In genomic region chr17:44353656-44354331, GRCh38 we compare ENCODE assay signal across 8 cellular contexts. TPM values are rescaled to one million over a fixed set of nuclear protein-coding genes. Genes with fewer than 3 reads are reported as not detected.
DNase-seq lines count a peak whose midpoint lies in the region; ATAC-seq, FAIRE-seq and TF ChIP-seq lines count a peak whose summit lies in the region.

No MANE protein-coding gene starts in this region.

- POLR2A ChIA-PET in activated B cell treated with CpG ODN at 0.5 μM for 24 hours (lab: Charles Lee), result interaction anchor here (0.8 to 2.8 kb wide), 13 partner anchors 8 to 370 kb away, joined by 3 to 25 read pairs (median 5); partner anchors contain the start of genes ATXN7L3, TMUB2 and UBTF

- H3K27ac Mint-ChIP-seq in activated B cell treated with CpG ODN at 0.5 μM for 24 hours, result no peak overlapping the region

- H3K4me1 ChIP-seq in heart left ventricle, result peaks cover 0 to 7% (median 0%) of the 10 kb centered on the region in 12 donors
- no peaks in the 10 kb centered on the region for H3K4me1 ChIP-seq in small intestine (ENCODE audit: control insufficient read depth in 2 of 2, insufficient read depth in 1 of 2, low read depth in 1 of 2, low read length in 1 of 2)

- H3K9me3 Mint-ChIP-seq in activated B cell treated with CpG ODN at 0.5 μM for 24 hours, result no peaks in the 10 kb centered on the region

- no peaks in the 10 kb centered on the region for H3K9me3 ChIP-seq in heart left ventricle
- H3K9me3 ChIP-seq in small intestine (ENCODE audit: control insufficient read depth, low read depth), result no peaks in the 10 kb centered on the region

- intact Hi-C loops in activated B cell treated with CpG ODN at 0.5 μM for 24 hours (cut with micrococcal nuclease), result loop anchor here (1.0 to 5.0 kb wide), 4 partner anchors 8 to 212 kb away; partner anchors contain the start of genes GRN and HROB
- intact Hi-C loops in heart left ventricle (cut with DNase I), result no loop called here

- ATAC-seq in activated B cell treated with CpG ODN at 0.5 μM for 24 hours (ENCODE audit: low read depth), result peak; percentile 4
- ATAC-seq in heart left ventricle, result peak in 2 of 4 donors; percentile 11 to 41
- no peak for ATAC-seq in HG02588 (IDR thresholded peaks at IDR 0.05; ENCODE audit: unreplicated experiment)
- ATAC-seq in HG03439 (IDR thresholded peaks at IDR 0.05; ENCODE audit: unreplicated experiment), result no peak

- peaks cover 37% of the 10 kb centered on the region for H3K36me3 Mint-ChIP-seq in activated B cell treated with CpG ODN at 0.5 μM for 24 hours (ENCODE audit: low read depth)

- DNase-seq in GM12891 (ENCODE audit: insufficient read length, low spot score), result no peak
- DNase-seq in activated B cell treated with CpG ODN at 0.5 μM for 24 hours, result no peak
- peak in 1 of 5 donors; percentile 74 for DNase-seq in heart left ventricle
- DNase-seq in small intestine, result peak; percentile 20
- DNase-seq in DMS79 treated with DMSO at 0.1 percent for 48 hours (lab: John Stamatoyannopoulos, UW), result no peak
- no peak for DNase-seq in occipital lobe (lab: John Stamatoyannopoulos, UW)

- peaks cover 26% of the 10 kb centered on the region for H3K4me1 Mint-ChIP-seq in activated B cell treated with CpG ODN at 0.5 μM for 24 hours

- TF ChIP-seq POLR2A in GM12891 (IDR thresholded peaks at IDR 0.05; ENCODE audit: low read depth, low read length) (no peak), heart left ventricle (IDR thresholded peaks at IDR 0.05) (no peak)

- WGBS in heart left ventricle, 4 donors, result 26 to 54% (median 40%) methylated on average over 51 to 101 of the region's 101 CpGs
- WGBS in small intestine, 3 donors, result 10 to 29% (median 14%) methylated on average over 64 to 101 of the region's 101 CpGs

- H3K4me3 ChIP-seq in heart left ventricle, result peak overlapping the region in 10 of 12 donors; percentile 23 to 58 (median 48)
- peak overlapping the region; percentile 18 to 54 for H3K4me3 ChIP-seq in small intestine (ENCODE audit: low read depth in 1 of 2, low read length in 2 of 2)

- peaks cover 0 to 43% (median 31%) of the 10 kb centered on the region in 9 donors for H3K36me3 ChIP-seq in heart left ventricle
- peaks cover 2 to 4% of the 10 kb centered on the region in 2 donors for H3K36me3 ChIP-seq in small intestine (ENCODE audit: control insufficient read depth in 2 of 2, insufficient read depth in 2 of 2, low read length in 2 of 2)

- H3K27me3 ChIP-seq in heart left ventricle, result no peaks in the 10 kb centered on the region
- no peaks in the 10 kb centered on the region for H3K27me3 ChIP-seq in small intestine (ENCODE audit: control insufficient read depth in 2 of 2, insufficient read depth in 2 of 2, low read length in 2 of 2)

- CTCF ChIA-PET in activated B cell treated with CpG ODN at 0.5 μM for 24 hours (lab: Charles Lee), result interaction anchor here (0.7 to 12.4 kb wide), 18 partner anchors 8 to 230 kb away, joined by 3 to 108 read pairs (median 4); partner anchors contain the start of genes FAM171A2, GRN, HDAC5 and SLC25A39

- TF ChIP-seq CTCF in activated B cell treated with CpG ODN at 0.5 μM for 24 hours (IDR thresholded peaks at IDR 0.05), result no peak
- no peak for TF ChIP-seq CTCF in heart left ventricle (IDR thresholded peaks at IDR 0.05)

- peak overlapping the region; percentile 46 for H3K4me3 Mint-ChIP-seq in activated B cell treated with CpG ODN at 0.5 μM for 24 hours

- H3K27ac ChIP-seq in heart left ventricle (peak overlapping the region in 4 of 12 donors; percentile 37 to 54 (median 40)), small intestine (ENCODE audit: low read depth in 1 of 2, low read length in 1 of 2) (no peak overlapping the region)

- H3K27me3 Mint-ChIP-seq in activated B cell treated with CpG ODN at 0.5 μM for 24 hours, result no peaks in the 10 kb centered on the region

- FAIRE-seq in GM12891 (lab: Jason Lieb, UNC), result peak; percentile 45
- no peak for FAIRE-seq in small intestine (lab: Jason Lieb, UNC)

TF ChIP-seq in GM12891, 5 proteins besides CTCF, POLR2A, EP300 and RAD21:
- TF ChIP-seq POU2F2 (IDR thresholded peaks at IDR 0.05; ENCODE audit: low read depth, low read length), result no peak
- TF ChIP-seq SPI1 (IDR thresholded peaks at IDR 0.05; ENCODE audit: low read depth, low read length), result no peak
- TF ChIP-seq TAF1 (IDR thresholded peaks at IDR 0.05; ENCODE audit: low read depth, low read length), result no peak
- TF ChIP-seq PAX5 (IDR thresholded peaks at IDR 0.05; ENCODE audit: insufficient read depth, low read length, severe bottlenecking), result no peak
- no peak for TF ChIP-seq POLR2AphosphoS5 (IDR thresholded peaks at IDR 0.05; ENCODE audit: low read depth, low read length)

RNA-seq across cellular contexts. Expression of gene GRN, which starts 8.7 kb away (rescaled TPM):
- 208 TPM for polyA plus RNA-seq in GM12891 (2012; ENCODE audit: low read depth, missing spikeins)
- total RNA-seq in activated B cell treated with CpG ODN at 0.5 μM for 24 hours, result 229 and 250 TPM in 2 replicates
- 100 to 1,000 TPM in 8 of 9 donors, 10 to 100 TPM in 1; 94.8 to 451 (median 196) TPM for total RNA-seq in heart left ventricle
- 100 to 1,000 TPM in 1 of 2 donors, 10 to 100 TPM in 1; 44.6 to 105 TPM for polyA plus RNA-seq in heart left ventricle
- polyA plus RNA-seq in small intestine, result 100 to 1,000 TPM in 1 of 3 donors, 10 to 100 TPM in 2; 82.3 to 137 (median 85.9) TPM
- total RNA-seq in occipital lobe, result 32.3 TPM

RNA-seq across cellular contexts. Expression of gene FAM171A2, which starts 9.9 kb away (rescaled TPM):
- 0.98 TPM for polyA plus RNA-seq in GM12891 (2012; ENCODE audit: low read depth, missing spikeins)
- total RNA-seq in activated B cell treated with CpG ODN at 0.5 μM for 24 hours, result 0.49 and 0.75 TPM in 2 replicates
- 1 to 10 TPM in 3 of 9 donors, under 1 TPM in 6; 0.40 to 2.1 (median 0.87) TPM for total RNA-seq in heart left ventricle
- polyA plus RNA-seq in heart left ventricle, result under 1 TPM; 0.42 to 0.51 TPM
- under 1 TPM in 1 of 3 donors, not detected in 2; 0.87 TPM for polyA plus RNA-seq in small intestine
- total RNA-seq in occipital lobe, result 60.8 TPM

RNA-seq across cellular contexts. Expression of gene SLC25A39, which starts 29.2 kb away (rescaled TPM):
- polyA plus RNA-seq in GM12891 (2012; ENCODE audit: low read depth, missing spikeins), result 111 TPM
- total RNA-seq in activated B cell treated with CpG ODN at 0.5 μM for 24 hours (119 and 129 TPM in 2 replicates), heart left ventricle (10 to 100 TPM; 37.2 to 78.5 (median 49.7) TPM), occipital lobe (22.5 TPM)
- polyA plus RNA-seq in heart left ventricle (10 to 100 TPM; 60.2 to 96.0 TPM), small intestine (100 to 1,000 TPM; 126 to 165 (median 153) TPM)

RNA-seq across cellular contexts. Expression of gene ITGA2B, which starts 35.7 kb away (rescaled TPM):
- polyA plus RNA-seq in GM12891 (2012; ENCODE audit: low read depth, missing spikeins), result 0.10 TPM
- not detected in 2 replicates for total RNA-seq in activated B cell treated with CpG ODN at 0.5 μM for 24 hours
- 1 to 10 TPM in 2 of 9 donors, under 1 TPM in 7; 0.16 to 1.8 (median 0.37) TPM for total RNA-seq in heart left ventricle
- polyA plus RNA-seq in heart left ventricle, result under 1 TPM; 0.22 to 0.34 TPM
- polyA plus RNA-seq in small intestine, result under 1 TPM in 2 of 3 donors, not detected in 1; 0.27 to 0.31 TPM
- 0.78 TPM for total RNA-seq in occipital lobe

RNA-seq across cellular contexts. Expression of gene RUNDC3A, which starts 45.4 kb away (rescaled TPM):
- 0.15 TPM for polyA plus RNA-seq in GM12891 (2012; ENCODE audit: low read depth, missing spikeins)
- total RNA-seq in activated B cell treated with CpG ODN at 0.5 μM for 24 hours (0.07 and 0.17 TPM in 2 replicates), heart left ventricle (1 to 10 TPM in 2 of 9 donors, under 1 TPM in 6, not detected in 1; 0.27 to 1.3 (median 0.57) TPM), occipital lobe (79.1 TPM)
- polyA plus RNA-seq in heart left ventricle (under 1 TPM; 0.19 to 0.57 TPM), small intestine (1 to 10 TPM; 1.1 to 6.4 (median 1.1) TPM)

Comparison
In these comparisons a context has a peak if more than half of its experiments do, and no peak if none do; other contexts are left out.
1. RNA of gene FAM171A2, which starts 9.9 kb away (total RNA-seq): 60.8 TPM in occipital lobe (single experiment); 0.40 to 2.1 TPM in heart left ventricle and 0.49 to 0.75 TPM in activated B cell treated with CpG ODN at 0.5 μM for 24 hours; every median in the first group is over 10 times any median in the second.